Comparison of ENCODE assay signal across 8 cellular contexts in the genomic region with DNA sequence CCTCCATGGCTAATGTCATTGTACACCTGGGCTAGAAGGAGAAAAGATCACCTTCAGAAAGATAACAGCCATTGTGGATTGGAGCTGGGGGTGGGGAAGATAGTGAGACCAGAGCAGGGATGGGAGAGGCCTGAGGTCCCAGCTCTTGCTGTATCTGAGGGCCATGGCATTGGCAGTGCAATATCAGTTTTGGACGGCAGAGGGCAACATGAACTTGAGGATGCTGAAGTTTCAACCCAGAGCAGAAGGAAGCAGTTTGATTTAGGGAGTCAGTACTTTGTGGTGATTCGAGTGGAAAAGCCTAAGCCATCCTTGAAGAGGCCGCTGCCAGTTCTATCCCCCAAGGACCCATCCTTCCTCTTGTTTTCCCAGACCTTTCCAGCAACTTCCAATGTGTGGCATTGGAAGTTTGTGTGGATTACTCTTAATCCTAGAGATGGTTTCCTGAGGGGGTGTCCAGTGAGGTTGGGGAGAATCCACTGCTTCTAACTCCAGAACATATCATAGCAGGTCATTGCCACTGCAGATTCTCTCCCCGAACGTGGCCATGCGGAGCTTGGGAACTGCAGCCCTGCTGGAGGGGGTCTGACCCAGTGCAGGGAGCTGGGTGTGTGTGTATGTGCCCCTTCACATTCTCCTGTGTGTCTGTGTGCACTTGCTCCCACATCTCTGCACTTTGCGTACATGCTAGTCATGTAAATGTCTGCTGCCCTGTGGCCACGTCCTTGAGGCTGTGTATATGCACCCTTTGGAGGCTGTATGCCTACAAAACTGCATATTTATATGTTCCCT.
DNase-seq lines count a peak whose midpoint lies in the region; ATAC-seq and TF ChIP-seq lines count a peak whose summit lies in the region.

No MANE protein-coding gene starts in this region.

- DNase-seq in HAP-1 (ENCODE audit: low spot score in 2 of 2) (peak; percentile 62 to 85), NCI-H2227 (lab: John Stamatoyannopoulos, UW; ENCODE audit: unreplicated experiment) (peak; percentile 84), caudate nucleus (lab: John Stamatoyannopoulos, UW) (peak in 56 of 61 donors; percentile 12 to 92 (median 69)), kidney glomerular epithelial cell (lab: John Stamatoyannopoulos, UW) (peak; percentile 80)
- peak; percentile 14 to 57 (median 19) for DNase-seq in activated CD4-positive, CD25-positive, alpha-beta regulatory T cell (lab: John Stamatoyannopoulos, UW)
- peak; percentile 51 to 58 for DNase-seq in stimulated activated CD4-positive, alpha-beta T cell treated with anti-CD3 and anti-CD28 coated beads, Interleukin-1b, Interleukin-23, amount 100 ng/mL, for 4 hours (ENCODE audit: low read depth in 2 of 2)

- H3K4me3 ChIP-seq in HAP-1 = no peak overlapping the region

- no peaks in the 10 kb centered on the region for H3K4me1 ChIP-seq in HAP-1

- TF ChIP-seq CTCF in C4-2B (conservative IDR thresholded peaks at IDR 0.05) = peak; percentile 92

- H3K36me3 ChIP-seq in HAP-1 (replicated peaks) = no peaks in the 10 kb centered on the region

- H3K27ac ChIP-seq in C4-2B (no peak overlapping the region), caudate nucleus (ENCODE audit: low read depth, low read length) (peak overlapping the region; percentile 26)

- in situ Hi-C loops in HAP-1 (cut with MboI; ENCODE audit: low sequenced_read_pairs) = loop anchor here (5.0 kb wide), 1 partner anchor 183 kb away; no protein-coding TSS in a partner anchor

- no peak for ATAC-seq in HG03108 (IDR thresholded peaks at IDR 0.05; ENCODE audit: unreplicated experiment)

- H3K27me3 ChIP-seq in HAP-1 (ENCODE audit: low read depth) = no peaks in the 10 kb centered on the region

- H3K9me3 ChIP-seq in HAP-1 = no peaks in the 10 kb centered on the region

Comparison
In these comparisons a context has a peak if more than half of its experiments do, and no peak if none do; other contexts are left out.
1. DNase-seq: peak in every context shown above with its lines; median percentile 84 in NCI-H2227; 80 in kidney glomerular epithelial cell; 74 in HAP-1; 69 in caudate nucleus; 54 in stimulated activated CD4-positive, alpha-beta T cell treated with anti-CD3 and anti-CD28 coated beads, Interleukin-1b, Interleukin-23, amount 100 ng/mL, for 4 hours; 19 in activated CD4-positive, CD25-positive, alpha-beta regulatory T cell.